9 cellular contexts compared by ENCODE assay signal in the genomic region with DNA sequence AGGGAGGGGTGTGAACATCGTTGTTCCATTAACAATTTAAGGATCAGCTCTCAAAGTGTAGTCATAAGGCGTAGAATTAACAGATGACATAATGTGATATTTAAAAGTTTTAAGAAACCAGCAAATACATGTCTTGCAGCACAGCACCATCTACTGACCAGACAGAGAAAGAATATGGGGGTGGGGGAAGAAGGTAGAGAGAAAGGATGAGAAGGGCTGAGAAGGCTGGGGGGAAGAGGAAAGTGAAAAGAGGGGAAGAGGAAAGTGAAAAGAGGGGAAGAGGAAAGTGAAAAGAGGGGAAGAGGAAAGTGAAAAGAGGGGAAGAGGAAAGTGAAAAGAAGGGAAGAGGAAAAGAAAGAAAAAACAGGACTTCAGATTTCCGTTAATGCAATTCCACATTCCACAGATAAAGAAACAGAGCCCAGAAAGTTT.
DNase-seq lines count a peak whose midpoint lies in the region; ATAC-seq and TF ChIP-seq lines count a peak whose summit lies in the region.
"Had no signal": no experiment of that assay in that cellular context is flagged by ENCODE, and none has a peak within 500 bp of the region (broad histone marks: within the 10 kb centered on the region; RNA-seq: fewer than 3 reads in every experiment).

No MANE protein-coding gene starts in this region.

- H3K27ac Mint-ChIP-seq in activated CD4-positive, alpha-beta memory T cell treated with anti-CD3 and anti-CD28 coated beads for 36 hours = no peak overlapping the region
- no peak overlapping the region for H3K27ac Mint-ChIP-seq in activated CD4-positive, alpha-beta memory T cell treated with anti-CD3 and anti-CD28 coated beads, Interleukin-2, amount 10 ng/mL, durations not matched to agents 7 days and 5 days
- H3K27ac Mint-ChIP-seq in neural progenitor cell = peak overlapping the region; percentile 8
- H3K27ac Mint-ChIP-seq: activated naive CD8-positive, alpha-beta T cell had no signal

- BruUV-seq in PC-9 (replicated peaks; lab: Mats Ljungman, UMichigan) = no TSS peak

- H3F3A ChIP-seq in PC-9 (ENCODE audit: insufficient read depth, low read depth) (no peaks in the 10 kb centered on the region), neural progenitor cell (ENCODE audit: low read depth) (no peaks in the 10 kb centered on the region)

- H3K79me2 ChIP-seq in PC-9 (ENCODE audit: low read depth) = no peaks in the 10 kb centered on the region
- no peaks in the 10 kb centered on the region for H3K79me2 ChIP-seq in neural progenitor cell (ENCODE audit: low read depth)

- no peak overlapping the region for H2AFZ ChIP-seq in PC-9
- no peak overlapping the region for H2AFZ ChIP-seq in neural progenitor cell (replicated peaks)

- no peaks in the 10 kb centered on the region for H3K4me1 Mint-ChIP-seq in activated CD4-positive, alpha-beta memory T cell treated with anti-CD3 and anti-CD28 coated beads for 36 hours (ENCODE audit: low read depth)
- peaks cover 3% of the 10 kb centered on the region for H3K4me1 Mint-ChIP-seq in activated CD4-positive, alpha-beta memory T cell treated with anti-CD3 and anti-CD28 coated beads, Interleukin-2, amount 10 ng/mL, durations not matched to agents 7 days and 5 days
- H3K4me1 Mint-ChIP-seq in neural progenitor cell = peaks cover 7% of the 10 kb centered on the region

- peaks cover 1% of the 10 kb centered on the region for H3K27me3 Mint-ChIP-seq in activated CD4-positive, alpha-beta memory T cell treated with anti-CD3 and anti-CD28 coated beads for 36 hours
- no peaks in the 10 kb centered on the region for H3K27me3 Mint-ChIP-seq in activated CD4-positive, alpha-beta memory T cell treated with anti-CD3 and anti-CD28 coated beads, Interleukin-2, amount 10 ng/mL, durations not matched to agents 7 days and 5 days
- H3K27me3 Mint-ChIP-seq in neural progenitor cell (ENCODE audit: insufficient read depth, low read depth) = no peaks in the 10 kb centered on the region

- H3K9me3 ChIP-seq in PC-9 (ENCODE audit: insufficient read depth, low read depth) (no peaks in the 10 kb centered on the region), neural progenitor cell (ENCODE audit: low read depth) (no peaks in the 10 kb centered on the region)

- H3K4me2 ChIP-seq in PC-9 (no peak overlapping the region), neural progenitor cell (no peak overlapping the region)

- H3K27me3 ChIP-seq in PC-9 (ENCODE audit: insufficient read depth, low read depth) = no peaks in the 10 kb centered on the region
- H3K27me3 ChIP-seq in neural progenitor cell = no peaks in the 10 kb centered on the region

- no peak overlapping the region for H3K4me3 Mint-ChIP-seq in activated CD4-positive, alpha-beta memory T cell treated with anti-CD3 and anti-CD28 coated beads for 36 hours
- H3K4me3 Mint-ChIP-seq in activated CD4-positive, alpha-beta memory T cell treated with anti-CD3 and anti-CD28 coated beads, Interleukin-2, amount 10 ng/mL, durations not matched to agents 7 days and 5 days = no peak overlapping the region
- no peak overlapping the region for H3K4me3 Mint-ChIP-seq in neural progenitor cell
- H3K4me3 Mint-ChIP-seq: activated naive CD8-positive, alpha-beta T cell had no signal

- CTCF ChIA-PET in activated CD4-positive, alpha-beta memory T cell treated with anti-CD3 and anti-CD28 coated beads for 36 hours (lab: Charles Lee) = no interaction called here
- CTCF ChIA-PET in activated CD4-positive, alpha-beta memory T cell treated with anti-CD3 and anti-CD28 coated beads, Interleukin-2, amount 10 ng/mL, durations not matched to agents 7 days and 5 days (lab: Charles Lee) = interaction anchor here (0.7 to 1.4 kb wide), 3 partner anchors 9 to 99 kb away, joined by 3 read pairs; no protein-coding TSS in a partner anchor
- CTCF ChIA-PET in PC-9 (lab: Charles Lee) = no interaction called here

- no peak for ATAC-seq in HG02571 (IDR thresholded peaks at IDR 0.05; ENCODE audit: unreplicated experiment)
- no peak for ATAC-seq in GM21381 (IDR thresholded peaks at IDR 0.05; ENCODE audit: unreplicated experiment)

- H3K9me3 Mint-ChIP-seq in activated CD4-positive, alpha-beta memory T cell treated with anti-CD3 and anti-CD28 coated beads for 36 hours = no peaks in the 10 kb centered on the region
- H3K9me3 Mint-ChIP-seq in activated CD4-positive, alpha-beta memory T cell treated with anti-CD3 and anti-CD28 coated beads, Interleukin-2, amount 10 ng/mL, durations not matched to agents 7 days and 5 days = no peaks in the 10 kb centered on the region
- no peaks in the 10 kb centered on the region for H3K9me3 Mint-ChIP-seq in neural progenitor cell

- H3K4me1 ChIP-seq in PC-9 (replicated peaks; ENCODE audit: insufficient read depth) = no peaks in the 10 kb centered on the region
- no peaks in the 10 kb centered on the region for H3K4me1 ChIP-seq in neural progenitor cell

- no peaks in the 10 kb centered on the region for H3K36me3 ChIP-seq in PC-9 (ENCODE audit: low read depth)
- no peaks in the 10 kb centered on the region for H3K36me3 ChIP-seq in neural progenitor cell

- H3K9ac ChIP-seq in neural progenitor cell = no peak overlapping the region

- peak; percentile 10 for DNase-seq in activated CD4-positive, alpha-beta memory T cell treated with anti-CD3 and anti-CD28 coated beads for 36 hours
- DNase-seq in activated CD4-positive, alpha-beta memory T cell treated with anti-CD3 and anti-CD28 coated beads, Interleukin-2, amount 10 ng/mL, durations not matched to agents 7 days and 5 days = no peak
- DNase-seq in PC-9 (no peak), epithelial cell of esophagus (ENCODE audit: low read depth) (peak; percentile 82), neural progenitor cell (ENCODE audit: low spot score) (peak; percentile 45)

- H3K27ac ChIP-seq in PC-9 = no peak overlapping the region
- H3K27ac ChIP-seq in neural progenitor cell = no peak overlapping the region

- H3K9me2 ChIP-seq in PC-9 (ENCODE audit: insufficient read depth) = no peaks in the 10 kb centered on the region

- H4K20me1 ChIP-seq in PC-9 (ENCODE audit: insufficient read depth) (no peaks in the 10 kb centered on the region), neural progenitor cell (ENCODE audit: low read depth) (no peaks in the 10 kb centered on the region)

- POLR2A ChIA-PET in activated CD4-positive, alpha-beta memory T cell treated with anti-CD3 and anti-CD28 coated beads for 36 hours (lab: Charles Lee) = no interaction called here
- POLR2A ChIA-PET in activated CD4-positive, alpha-beta memory T cell treated with anti-CD3 and anti-CD28 coated beads, Interleukin-2, amount 10 ng/mL, durations not matched to agents 7 days and 5 days (lab: Charles Lee) = no interaction called here
- POLR2A ChIA-PET in PC-9 (lab: Charles Lee; ENCODE audit: unreplicated experiment) = no interaction called here

- no peak overlapping the region for H3K4me3 ChIP-seq in PC-9
- no peak overlapping the region for H3K4me3 ChIP-seq in epithelial cell of esophagus (ENCODE audit: low read length)
- no peak overlapping the region for H3K4me3 ChIP-seq in neural progenitor cell

- intact Hi-C loops in activated CD4-positive, alpha-beta memory T cell treated with anti-CD3 and anti-CD28 coated beads for 36 hours (cut with micrococcal nuclease) = loop anchor here (2.0 kb wide), 1 partner anchor 1031 kb away; no protein-coding TSS in a partner anchor
- intact Hi-C loops in PC-9 (cut with micrococcal nuclease; ENCODE audit: unreplicated experiment) = loop anchor here (2.0 to 10.0 kb wide), 4 partner anchors 1031 to 1715 kb away; a partner anchor contains a TSS

- no peaks in the 10 kb centered on the region for H3K36me3 Mint-ChIP-seq in activated CD4-positive, alpha-beta memory T cell treated with anti-CD3 and anti-CD28 coated beads for 36 hours
- H3K36me3 Mint-ChIP-seq in activated CD4-positive, alpha-beta memory T cell treated with anti-CD3 and anti-CD28 coated beads, Interleukin-2, amount 10 ng/mL, durations not matched to agents 7 days and 5 days (ENCODE audit: low read depth) = no peaks in the 10 kb centered on the region
- no peaks in the 10 kb centered on the region for H3K36me3 Mint-ChIP-seq in neural progenitor cell
- H3K36me3 Mint-ChIP-seq: activated naive CD8-positive, alpha-beta T cell had no signal

- peak; percentile 71 for TF ChIP-seq CTCF in LNCAP (IDR thresholded peaks at IDR 0.05)
- TF ChIP-seq CTCF in PC-9 (conservative IDR thresholded peaks at IDR 0.05) = peak; percentile 76
- peak; percentile 75 for TF ChIP-seq CTCF in epithelial cell of esophagus (IDR thresholded peaks at IDR 0.05; ENCODE audit: insufficient read depth, low read depth, low read length, missing control alignments)
- peak; percentile 90 for TF ChIP-seq CTCF in neural progenitor cell (IDR thresholded peaks at IDR 0.05)

Comparison
In these comparisons a context has a peak if more than half of its experiments do, and no peak if none do; other contexts are left out.
1. DNase-seq: peak in activated CD4-positive, alpha-beta memory T cell treated with anti-CD3 and anti-CD28 coated beads for 36 hours (single experiment), epithelial cell of esophagus (single experiment) and neural progenitor cell (single experiment); none in activated CD4-positive, alpha-beta memory T cell treated with anti-CD3 and anti-CD28 coated beads, Interleukin-2, amount 10 ng/mL, durations not matched to agents 7 days and 5 days (single experiment) and PC-9 (0 of 2).
2. Peak in every context shown above with its lines, with median percentiles within 50 percentile points of each other: CTCF ChIP-seq.